ENCODE assay signal across 11 cellular contexts in the genomic region with DNA sequence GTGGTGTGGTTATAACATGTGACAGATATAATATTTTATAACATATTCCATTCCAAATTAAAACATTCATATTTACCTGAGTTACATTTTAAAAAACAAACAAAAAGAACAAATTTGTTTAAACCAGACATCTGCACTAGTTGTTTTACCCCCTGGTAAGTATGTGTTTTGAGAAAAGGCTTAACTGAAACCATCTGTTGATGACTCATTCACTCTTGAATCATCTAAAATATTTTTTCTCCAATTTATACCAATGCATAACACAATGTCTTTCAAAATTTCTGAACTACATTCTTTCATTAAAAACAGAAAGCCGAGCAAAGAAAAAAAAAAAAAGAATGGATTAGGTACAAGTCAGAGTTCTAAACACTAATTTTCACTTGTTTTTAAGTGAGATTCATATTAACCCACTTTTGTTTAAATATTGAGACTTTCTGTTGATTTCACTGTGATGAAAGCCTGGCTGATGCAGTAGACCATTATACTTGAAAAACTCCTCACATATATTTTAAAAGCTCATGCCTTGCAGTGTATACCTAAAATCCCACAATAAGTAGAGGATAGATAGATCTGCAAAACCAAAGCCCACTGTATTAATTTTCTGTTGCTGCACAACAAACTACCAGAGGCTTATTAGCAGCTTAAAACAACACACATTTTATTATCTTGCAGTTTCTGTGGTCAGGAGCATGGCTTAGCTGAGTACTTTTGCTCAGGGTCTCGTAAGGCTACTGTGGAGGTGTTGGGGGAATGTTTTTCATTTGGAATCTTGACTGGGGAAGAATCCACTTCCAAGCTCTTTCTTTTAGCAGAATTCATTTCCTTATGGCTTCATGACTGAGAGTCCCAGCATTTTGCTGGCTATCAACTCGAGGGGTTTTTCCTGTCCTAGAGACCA.
A peak's percentile ranks its signal among the peaks of the same experiment; 100 is the strongest.
DNase-seq lines count a peak whose midpoint lies in the region; ATAC-seq, FAIRE-seq and TF ChIP-seq lines count a peak whose summit lies in the region.
"Had no signal": no experiment of that assay in that cellular context is flagged by ENCODE, and none has a peak within 500 bp of the region (broad histone marks: within the 10 kb centered on the region; RNA-seq: fewer than 3 reads in every experiment).

No MANE protein-coding gene starts in this region.

- FAIRE-seq in astrocyte (lab: Jason Lieb, UNC): peak; percentile 83

- no peak for TF ChIP-seq CTCF in astrocyte (IDR thresholded peaks at IDR 0.05; ENCODE audit: insufficient read depth, low read depth, low read length)

- H3K9me3 ChIP-seq in astrocyte (ENCODE audit: insufficient read depth, low read depth, low read length) (no peaks in the 10 kb centered on the region), aorta (ENCODE audit: control insufficient read depth, low read length) (no peaks in the 10 kb centered on the region)

- H2AFZ ChIP-seq in astrocyte (ENCODE audit: low read depth, low read length): no peak overlapping the region

- no peaks in the 10 kb centered on the region for H3K27me3 Mint-ChIP-seq in astrocyte (ENCODE audit: low read depth, unreplicated experiment)

- peak overlapping the region; percentile 31 for H3K9ac ChIP-seq in astrocyte (ENCODE audit: low read length)

- H3K4me3 Mint-ChIP-seq in astrocyte (ENCODE audit: unreplicated experiment): no peak overlapping the region
- H3K4me3 Mint-ChIP-seq: immature natural killer cell had no signal

- no peaks in the 10 kb centered on the region for H3K36me3 Mint-ChIP-seq in astrocyte (ENCODE audit: low read depth, unreplicated experiment)
- H3K36me3 Mint-ChIP-seq: immature natural killer cell had no signal

- H3K4me3 ChIP-seq in astrocyte (ENCODE audit: insufficient read depth, low read depth, low read length) (no peak overlapping the region), aorta (ENCODE audit: low read length in 2 of 2) (no peak overlapping the region)

- DNase-seq in NCI-H1694 treated with DMSO at 0.1 percent for 48 hours (lab: John Stamatoyannopoulos, UW) (peak; percentile 8), NCI-H1694 (lab: John Stamatoyannopoulos, UW) (no peak), astrocyte (ENCODE audit: low read depth) (peak; percentile 88), left ventricle myocardium superior (no peak), aorta (no peak), T1000 (lab: John Stamatoyannopoulos, UW) (no peak), mucosa of gallbladder (ENCODE audit: low spot score) (no peak)
- DNase-seq: immature natural killer cell, posterior cingulate gyrus had no signal

- peak overlapping the region; percentile 66 for H3K4me2 ChIP-seq in astrocyte (ENCODE audit: low read length)

- H3K4me1 Mint-ChIP-seq in astrocyte (ENCODE audit: low read depth, unreplicated experiment): peaks cover 32% of the 10 kb centered on the region
- H3K4me1 Mint-ChIP-seq: immature natural killer cell had no signal

- H3K36me3 ChIP-seq in astrocyte (ENCODE audit: insufficient read depth, low read length) (no peaks in the 10 kb centered on the region), aorta (ENCODE audit: control insufficient read depth in 1 of 2, insufficient read depth in 2 of 2, low read length in 1 of 2) (no peaks in the 10 kb centered on the region)

- H4K20me1 ChIP-seq in astrocyte (ENCODE audit: insufficient read depth, low read length): no peaks in the 10 kb centered on the region

- peak overlapping the region; percentile 89 for H3K27ac Mint-ChIP-seq in astrocyte (ENCODE audit: unreplicated experiment)
- H3K27ac Mint-ChIP-seq: immature natural killer cell had no signal

- H3K27me3 ChIP-seq in astrocyte (ENCODE audit: insufficient read depth, low read length): no peaks in the 10 kb centered on the region
- no peaks in the 10 kb centered on the region for H3K27me3 ChIP-seq in aorta (ENCODE audit: control insufficient read depth in 1 of 2, insufficient read depth in 2 of 2, low read length in 1 of 2)

- intact Hi-C loops in left ventricle myocardium superior (cut with micrococcal nuclease) (no loop called here), aorta (cut with DNase I) (no loop called here)

- 57 to 58% methylated on average over 3 of the region's 3 CpGs for WGBS in aorta, 2 donors

- ATAC-seq in left ventricle myocardium superior (peak; percentile 84), aorta (ENCODE audit: low FRiP score) (peak; percentile 75), HG03565 (IDR thresholded peaks at IDR 0.05; ENCODE audit: unreplicated experiment) (no peak)

- H3K4me1 ChIP-seq in astrocyte (ENCODE audit: insufficient read depth, low read length) (peaks cover 38% of the 10 kb centered on the region), aorta (ENCODE audit: control insufficient read depth in 1 of 2, insufficient read depth in 2 of 2, low read length in 2 of 2) (no peaks in the 10 kb centered on the region)

- no peaks in the 10 kb centered on the region for H3K9me3 Mint-ChIP-seq in astrocyte (ENCODE audit: unreplicated experiment)

- H3K27ac ChIP-seq in astrocyte (ENCODE audit: low read depth, low read length) (peak overlapping the region; percentile 71), aorta (ENCODE audit: low read depth in 1 of 2, low read length in 2 of 2) (peak overlapping the region in 1 of 2 donors; percentile 28)
- H3K27ac ChIP-seq: 22Rv1 had no signal

- no peaks in the 10 kb centered on the region for H3K79me2 ChIP-seq in astrocyte (ENCODE audit: insufficient read depth, low read length)

Comparison
In these comparisons a context has a peak if more than half of its experiments do, and no peak if none do; other contexts are left out.
1. DNase-seq: peak in NCI-H1694 treated with DMSO at 0.1 percent for 48 hours (single experiment) and astrocyte (single experiment); none in NCI-H1694 (single experiment), left ventricle myocardium superior (single experiment), aorta (0 of 2), T1000 (single experiment) and mucosa of gallbladder (single experiment).